In the genomic region with DNA sequence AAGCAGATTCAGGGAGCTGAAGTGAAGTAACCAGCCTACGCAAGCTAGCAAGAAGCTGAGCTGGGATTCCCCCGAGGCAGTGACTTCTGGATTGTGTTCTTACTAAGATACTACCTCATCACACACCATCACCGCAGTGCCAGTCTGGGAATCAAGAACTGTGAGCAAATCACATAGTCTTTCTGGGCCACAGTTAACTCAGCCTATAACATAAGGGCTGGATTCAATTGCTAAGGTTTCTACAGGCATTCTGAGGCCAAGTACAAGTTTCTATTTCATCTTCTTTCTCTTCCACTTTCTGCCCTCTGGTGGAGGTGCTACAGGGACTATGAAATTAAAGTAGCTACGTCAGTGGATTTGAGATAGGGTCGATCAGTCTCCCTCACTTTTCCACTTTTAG, we compare ENCODE assay signal across 1 cellular context.
TF ChIP-seq lines count a peak whose summit lies in the region.

No MANE protein-coding gene starts in this region.

TF ChIP-seq in GM12878, 131 proteins besides CTCF, POLR2A, EP300 and RAD21:
- TF ChIP-seq ZNF384 (IDR thresholded peaks at IDR 0.05; ENCODE audit: borderline replicate concordance, low read depth, low read length): no peak
- peak; percentile 42 for TF ChIP-seq ATF7 (IDR thresholded peaks at IDR 0.05; ENCODE audit: low read depth)
- no peak for TF ChIP-seq ASH2L (IDR thresholded peaks at IDR 0.05; ENCODE audit: borderline replicate concordance, low read depth)
- TF ChIP-seq, protein P1, sequence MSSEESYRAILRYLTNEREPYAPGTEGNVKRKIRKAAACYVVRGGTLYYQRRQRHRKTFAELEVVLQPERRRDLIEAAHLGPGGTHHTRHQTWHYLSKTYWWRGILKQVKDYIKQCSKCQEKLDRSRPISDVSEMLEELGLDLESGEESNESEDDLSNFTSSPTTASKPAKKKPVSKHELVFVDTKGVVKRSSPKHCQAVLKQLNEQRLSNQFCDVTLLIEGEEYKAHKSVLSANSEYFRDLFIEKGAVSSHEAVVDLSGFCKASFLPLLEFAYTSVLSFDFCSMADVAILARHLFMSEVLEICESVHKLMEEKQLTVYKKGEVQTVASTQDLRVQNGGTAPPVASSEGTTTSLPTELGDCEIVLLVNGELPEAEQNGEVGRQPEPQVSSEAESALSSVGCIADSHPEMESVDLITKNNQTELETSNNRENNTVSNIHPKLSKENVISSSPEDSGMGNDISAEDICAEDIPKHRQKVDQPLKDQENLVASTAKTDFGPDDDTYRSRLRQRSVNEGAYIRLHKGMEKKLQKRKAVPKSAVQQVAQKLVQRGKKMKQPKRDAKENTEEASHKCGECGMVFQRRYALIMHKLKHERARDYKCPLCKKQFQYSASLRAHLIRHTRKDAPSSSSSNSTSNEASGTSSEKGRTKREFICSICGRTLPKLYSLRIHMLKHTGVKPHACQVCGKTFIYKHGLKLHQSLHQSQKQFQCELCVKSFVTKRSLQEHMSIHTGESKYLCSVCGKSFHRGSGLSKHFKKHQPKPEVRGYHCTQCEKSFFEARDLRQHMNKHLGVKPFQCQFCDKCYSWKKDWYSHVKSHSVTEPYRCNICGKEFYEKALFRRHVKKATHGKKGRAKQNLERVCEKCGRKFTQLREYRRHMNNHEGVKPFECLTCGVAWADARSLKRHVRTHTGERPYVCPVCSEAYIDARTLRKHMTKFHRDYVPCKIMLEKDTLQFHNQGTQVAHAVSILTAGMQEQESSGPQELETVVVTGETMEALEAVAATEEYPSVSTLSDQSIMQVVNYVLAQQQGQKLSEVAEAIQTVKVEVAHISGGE (CRISPR knock-in tag; IDR thresholded peaks at IDR 0.05): no peak
- no peak for TF ChIP-seq SP1 (IDR thresholded peaks at IDR 0.05; ENCODE audit: low read depth, low read length)
- 0 out of 2 replicates have a peak, but pooled peaks have one; percentile 15 for TF ChIP-seq IKZF1 (conservative IDR thresholded peaks at IDR 0.05)
- no peak for TF ChIP-seq SUZ12 (IDR thresholded peaks at IDR 0.05; ENCODE audit: unreplicated experiment)
- no peak for TF ChIP-seq YBX1 (IDR thresholded peaks at IDR 0.05)
- no peak for TF ChIP-seq MYC (IDR thresholded peaks at IDR 0.05; ENCODE audit: insufficient read depth, insufficient read length, insufficient replicate concordance, low read length, severe bottlenecking)
- TF ChIP-seq LARP7 (IDR thresholded peaks at IDR 0.05): no peak
- TF ChIP-seq HDAC6 (IDR thresholded peaks at IDR 0.05; ENCODE audit: unreplicated experiment): no peak
- peak; percentile 60; the same call in 1 of the 2 replicates for TF ChIP-seq SMC3 (IDR thresholded peaks at IDR 0.05; ENCODE audit: borderline replicate concordance, low read length)
- TF ChIP-seq NFYA (IDR thresholded peaks at IDR 0.05; ENCODE audit: borderline replicate concordance, low read depth, low read length): no peak
- no peak for TF ChIP-seq CHD4 (IDR thresholded peaks at IDR 0.05)
- no peak for TF ChIP-seq NR2C1 (IDR thresholded peaks at IDR 0.05)
- TF ChIP-seq CHD2 (IDR thresholded peaks at IDR 0.05; ENCODE audit: borderline replicate concordance, low read depth, low read length): no peak
- TF ChIP-seq SPI1 (IDR thresholded peaks at IDR 0.05; ENCODE audit: borderline replicate concordance, insufficient read depth, low read depth, low read length): peak; percentile 28; the same call in 1 of the 2 replicates
- TF ChIP-seq IKZF2 (IDR thresholded peaks at IDR 0.05): no peak
- no peak for TF ChIP-seq STAT3 (IDR thresholded peaks at IDR 0.05; ENCODE audit: low read depth, low read length)
- no peak for TF ChIP-seq POLR2AphosphoS2 (IDR thresholded peaks at IDR 0.05; ENCODE audit: low read depth, low read length)
- TF ChIP-seq CREB1 (IDR thresholded peaks at IDR 0.05; ENCODE audit: low read depth): peak; percentile 53; the same call in 1 of the 2 replicates
- TF ChIP-seq SREBF1 (IDR thresholded peaks at IDR 0.05; ENCODE audit: low read length): no peak
- TF ChIP-seq BRCA1 (IDR thresholded peaks at IDR 0.05; ENCODE audit: low read depth, low read length): no peak
- TF ChIP-seq, protein P2, sequence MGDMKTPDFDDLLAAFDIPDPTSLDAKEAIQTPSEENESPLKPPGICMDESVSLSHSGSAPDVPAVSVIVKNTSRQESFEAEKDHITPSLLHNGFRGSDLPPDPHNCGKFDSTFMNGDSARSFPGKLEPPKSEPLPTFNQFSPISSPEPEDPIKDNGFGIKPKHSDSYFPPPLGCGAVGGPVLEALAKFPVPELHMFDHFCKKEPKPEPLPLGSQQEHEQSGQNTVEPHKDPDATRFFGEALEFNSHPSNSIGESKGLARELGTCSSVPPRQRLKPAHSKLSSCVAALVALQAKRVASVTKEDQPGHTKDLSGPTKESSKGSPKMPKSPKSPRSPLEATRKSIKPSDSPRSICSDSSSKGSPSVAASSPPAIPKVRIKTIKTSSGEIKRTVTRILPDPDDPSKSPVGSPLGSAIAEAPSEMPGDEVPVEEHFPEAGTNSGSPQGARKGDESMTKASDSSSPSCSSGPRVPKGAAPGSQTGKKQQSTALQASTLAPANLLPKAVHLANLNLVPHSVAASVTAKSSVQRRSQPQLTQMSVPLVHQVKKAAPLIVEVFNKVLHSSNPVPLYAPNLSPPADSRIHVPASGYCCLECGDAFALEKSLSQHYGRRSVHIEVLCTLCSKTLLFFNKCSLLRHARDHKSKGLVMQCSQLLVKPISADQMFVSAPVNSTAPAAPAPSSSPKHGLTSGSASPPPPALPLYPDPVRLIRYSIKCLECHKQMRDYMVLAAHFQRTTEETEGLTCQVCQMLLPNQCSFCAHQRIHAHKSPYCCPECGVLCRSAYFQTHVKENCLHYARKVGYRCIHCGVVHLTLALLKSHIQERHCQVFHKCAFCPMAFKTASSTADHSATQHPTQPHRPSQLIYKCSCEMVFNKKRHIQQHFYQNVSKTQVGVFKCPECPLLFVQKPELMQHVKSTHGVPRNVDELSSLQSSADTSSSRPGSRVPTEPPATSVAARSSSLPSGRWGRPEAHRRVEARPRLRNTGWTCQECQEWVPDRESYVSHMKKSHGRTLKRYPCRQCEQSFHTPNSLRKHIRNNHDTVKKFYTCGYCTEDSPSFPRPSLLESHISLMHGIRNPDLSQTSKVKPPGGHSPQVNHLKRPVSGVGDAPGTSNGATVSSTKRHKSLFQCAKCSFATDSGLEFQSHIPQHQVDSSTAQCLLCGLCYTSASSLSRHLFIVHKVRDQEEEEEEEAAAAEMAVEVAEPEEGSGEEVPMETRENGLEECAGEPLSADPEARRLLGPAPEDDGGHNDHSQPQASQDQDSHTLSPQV (IDR thresholded peaks at IDR 0.05): no peak
- peak; percentile 55; the same call in 1 of the 2 replicates for TF ChIP-seq EED (IDR thresholded peaks at IDR 0.05; ENCODE audit: low read depth)
- peak; percentile 53; the same call in 1 of the 2 replicates for TF ChIP-seq IRF4 (IDR thresholded peaks at IDR 0.05; ENCODE audit: low read depth, low read length)
- TF ChIP-seq ZNF622 (IDR thresholded peaks at IDR 0.05): no peak
- TF ChIP-seq, protein P3, sequence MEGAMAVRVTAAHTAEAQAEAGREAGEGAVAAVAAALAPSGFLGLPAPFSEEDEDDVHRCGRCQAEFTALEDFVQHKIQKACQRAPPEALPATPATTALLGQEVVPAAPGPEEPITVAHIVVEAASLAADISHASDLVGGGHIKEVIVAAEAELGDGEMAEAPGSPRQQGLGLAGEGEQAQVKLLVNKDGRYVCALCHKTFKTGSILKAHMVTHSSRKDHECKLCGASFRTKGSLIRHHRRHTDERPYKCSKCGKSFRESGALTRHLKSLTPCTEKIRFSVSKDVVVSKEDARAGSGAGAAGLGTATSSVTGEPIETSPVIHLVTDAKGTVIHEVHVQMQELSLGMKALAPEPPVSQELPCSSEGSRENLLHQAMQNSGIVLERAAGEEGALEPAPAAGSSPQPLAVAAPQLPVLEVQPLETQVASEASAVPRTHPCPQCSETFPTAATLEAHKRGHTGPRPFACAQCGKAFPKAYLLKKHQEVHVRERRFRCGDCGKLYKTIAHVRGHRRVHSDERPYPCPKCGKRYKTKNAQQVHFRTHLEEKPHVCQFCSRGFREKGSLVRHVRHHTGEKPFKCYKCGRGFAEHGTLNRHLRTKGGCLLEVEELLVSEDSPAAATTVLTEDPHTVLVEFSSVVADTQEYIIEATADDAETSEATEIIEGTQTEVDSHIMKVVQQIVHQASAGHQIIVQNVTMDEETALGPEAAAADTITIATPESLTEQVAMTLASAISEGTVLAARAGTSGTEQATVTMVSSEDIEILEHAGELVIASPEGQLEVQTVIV (IDR thresholded peaks at IDR 0.05; ENCODE audit: borderline replicate concordance, partially characterized antibody): no peak
- TF ChIP-seq, protein P4, sequence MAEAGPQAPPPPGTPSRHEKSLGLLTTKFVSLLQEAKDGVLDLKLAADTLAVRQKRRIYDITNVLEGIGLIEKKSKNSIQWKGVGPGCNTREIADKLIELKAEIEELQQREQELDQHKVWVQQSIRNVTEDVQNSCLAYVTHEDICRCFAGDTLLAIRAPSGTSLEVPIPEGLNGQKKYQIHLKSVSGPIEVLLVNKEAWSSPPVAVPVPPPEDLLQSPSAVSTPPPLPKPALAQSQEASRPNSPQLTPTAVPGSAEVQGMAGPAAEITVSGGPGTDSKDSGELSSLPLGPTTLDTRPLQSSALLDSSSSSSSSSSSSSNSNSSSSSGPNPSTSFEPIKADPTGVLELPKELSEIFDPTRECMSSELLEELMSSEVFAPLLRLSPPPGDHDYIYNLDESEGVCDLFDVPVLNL (IDR thresholded peaks at IDR 0.05; ENCODE audit: low read depth, low read length): no peak
- TF ChIP-seq, protein P5, sequence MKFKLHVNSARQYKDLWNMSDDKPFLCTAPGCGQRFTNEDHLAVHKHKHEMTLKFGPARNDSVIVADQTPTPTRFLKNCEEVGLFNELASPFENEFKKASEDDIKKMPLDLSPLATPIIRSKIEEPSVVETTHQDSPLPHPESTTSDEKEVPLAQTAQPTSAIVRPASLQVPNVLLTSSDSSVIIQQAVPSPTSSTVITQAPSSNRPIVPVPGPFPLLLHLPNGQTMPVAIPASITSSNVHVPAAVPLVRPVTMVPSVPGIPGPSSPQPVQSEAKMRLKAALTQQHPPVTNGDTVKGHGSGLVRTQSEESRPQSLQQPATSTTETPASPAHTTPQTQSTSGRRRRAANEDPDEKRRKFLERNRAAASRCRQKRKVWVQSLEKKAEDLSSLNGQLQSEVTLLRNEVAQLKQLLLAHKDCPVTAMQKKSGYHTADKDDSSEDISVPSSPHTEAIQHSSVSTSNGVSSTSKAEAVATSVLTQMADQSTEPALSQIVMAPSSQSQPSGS (IDR thresholded peaks at IDR 0.05; ENCODE audit: low read length): peak; percentile 29; the same call in 1 of the 2 replicates
- peak; percentile 31; the same call in 1 of the 2 replicates for TF ChIP-seq RUNX3 (IDR thresholded peaks at IDR 0.05; ENCODE audit: low read length)
- TF ChIP-seq, protein P6, sequence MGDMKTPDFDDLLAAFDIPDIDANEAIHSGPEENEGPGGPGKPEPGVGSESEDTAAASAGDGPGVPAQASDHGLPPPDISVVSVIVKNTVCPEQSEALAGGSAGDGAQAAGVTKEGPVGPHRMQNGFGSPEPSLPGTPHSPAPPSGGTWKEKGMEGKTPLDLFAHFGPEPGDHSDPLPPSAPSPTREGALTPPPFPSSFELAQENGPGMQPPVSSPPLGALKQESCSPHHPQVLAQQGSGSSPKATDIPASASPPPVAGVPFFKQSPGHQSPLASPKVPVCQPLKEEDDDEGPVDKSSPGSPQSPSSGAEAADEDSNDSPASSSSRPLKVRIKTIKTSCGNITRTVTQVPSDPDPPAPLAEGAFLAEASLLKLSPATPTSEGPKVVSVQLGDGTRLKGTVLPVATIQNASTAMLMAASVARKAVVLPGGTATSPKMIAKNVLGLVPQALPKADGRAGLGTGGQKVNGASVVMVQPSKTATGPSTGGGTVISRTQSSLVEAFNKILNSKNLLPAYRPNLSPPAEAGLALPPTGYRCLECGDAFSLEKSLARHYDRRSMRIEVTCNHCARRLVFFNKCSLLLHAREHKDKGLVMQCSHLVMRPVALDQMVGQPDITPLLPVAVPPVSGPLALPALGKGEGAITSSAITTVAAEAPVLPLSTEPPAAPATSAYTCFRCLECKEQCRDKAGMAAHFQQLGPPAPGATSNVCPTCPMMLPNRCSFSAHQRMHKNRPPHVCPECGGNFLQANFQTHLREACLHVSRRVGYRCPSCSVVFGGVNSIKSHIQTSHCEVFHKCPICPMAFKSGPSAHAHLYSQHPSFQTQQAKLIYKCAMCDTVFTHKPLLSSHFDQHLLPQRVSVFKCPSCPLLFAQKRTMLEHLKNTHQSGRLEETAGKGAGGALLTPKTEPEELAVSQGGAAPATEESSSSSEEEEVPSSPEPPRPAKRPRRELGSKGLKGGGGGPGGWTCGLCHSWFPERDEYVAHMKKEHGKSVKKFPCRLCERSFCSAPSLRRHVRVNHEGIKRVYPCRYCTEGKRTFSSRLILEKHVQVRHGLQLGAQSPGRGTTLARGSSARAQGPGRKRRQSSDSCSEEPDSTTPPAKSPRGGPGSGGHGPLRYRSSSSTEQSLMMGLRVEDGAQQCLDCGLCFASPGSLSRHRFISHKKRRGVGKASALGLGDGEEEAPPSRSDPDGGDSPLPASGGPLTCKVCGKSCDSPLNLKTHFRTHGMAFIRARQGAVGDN (IDR thresholded peaks at IDR 0.05): no peak
- no peak for TF ChIP-seq CBX5 (IDR thresholded peaks at IDR 0.05; ENCODE audit: low read depth)
